34 cellular contexts compared by ENCODE assay signal in the genomic region with DNA sequence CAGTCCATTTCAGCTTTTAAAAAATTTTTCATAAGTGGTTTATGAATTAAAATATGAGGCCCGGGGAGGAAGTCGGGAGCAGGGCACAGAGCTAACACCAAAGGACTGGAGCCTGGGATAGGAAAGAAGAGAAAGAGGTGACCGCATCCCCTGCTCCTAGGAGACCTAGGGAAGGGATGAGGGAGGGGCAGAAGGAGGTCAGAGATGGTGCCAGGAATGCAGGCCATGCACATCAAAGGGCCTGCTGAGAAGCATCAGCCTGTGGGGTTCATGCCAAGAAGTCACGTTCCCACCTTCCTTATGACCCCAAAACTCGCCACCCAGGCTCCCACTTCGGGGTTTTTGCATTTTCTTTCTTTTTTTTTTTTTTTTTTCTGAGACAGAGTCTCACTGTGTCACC.
"Had no signal": no experiment of that assay in that cellular context is flagged by ENCODE, and none has a peak within 500 bp of the region (broad histone marks: within the 10 kb centered on the region; RNA-seq: fewer than 3 reads in every experiment).

No MANE protein-coding gene starts in this region.

- H3K4me3 Mint-ChIP-seq: activated CD4-positive, alpha-beta memory T cell treated with anti-CD3 and anti-CD28 coated beads for 36 hours; activated CD4-positive, alpha-beta T cell treated with anti-CD3 and anti-CD28 coated beads for 36 hours; activated CD4-positive, alpha-beta T cell treated with anti-CD3 and anti-CD28 coated beads, Interleukin-2, amount 10 ng/mL, durations not matched to agents 24 days and 14 days; activated CD8-positive, alpha-beta memory T cell treated with anti-CD3 and anti-CD28 coated beads, Interleukin-2, amount 10 ng/mL, durations not matched to agents 7 days and 5 days; activated CD8-positive, alpha-beta T cell treated with anti-CD3 and anti-CD28 coated beads, Interleukin-2, amount 10 ng/mL, durations not matched to agents 7 days and 5 days; activated naive CD4-positive, alpha-beta T cell treated with anti-CD3 and anti-CD28 coated beads for 36 hours; activated naive CD4-positive, alpha-beta T cell treated with anti-CD3 and anti-CD28 coated beads, Interleukin-2, amount 50 U/mL, for 24 hours; activated naive CD8-positive, alpha-beta T cell treated with anti-CD3 and anti-CD28 coated beads for 36 hours; activated naive CD8-positive, alpha-beta T cell treated with anti-CD3 and anti-CD28 coated beads, Interleukin-2, amount 50 U/mL, for 24 hours; activated T-helper 1 cell treated with anti-CD3 and anti-CD28 coated beads, Interleukin-12 subunit alpha, Interleukin-12 subunit beta, Interleukin-2, Interleukin-4 antibody, amounts not matched to agents 30 ng/mL and 10 ng/mL and 1 ng/mL, durations not matched to agents 14 hours and 24 hours and 36 hours; T-helper 17 cell; T-helper 2 cell treated with Interferon-gamma antibody and Interleukin-4, amounts not matched to agents 5 μg/mL and 100 μg/mL, for 36 hours had no signal

- H3K4me1 ChIP-seq: foreskin keratinocyte had no signal

- H3K4me3 ChIP-seq: adrenal gland, body of pancreas, gastrocnemius medialis had no signal

- H3K27ac ChIP-seq: adrenal gland, body of pancreas, foreskin keratinocyte, gastrocnemius medialis, WERI-Rb-1 had no signal

- FAIRE-seq: colon had no signal

- H3K9me3 ChIP-seq: adrenal gland, body of pancreas, gastrocnemius medialis had no signal

- H3K27ac Mint-ChIP-seq: activated CD4-positive, alpha-beta memory T cell treated with anti-CD3 and anti-CD28 coated beads for 36 hours; activated CD4-positive, alpha-beta T cell treated with anti-CD3 and anti-CD28 coated beads for 36 hours; activated CD4-positive, alpha-beta T cell treated with anti-CD3 and anti-CD28 coated beads, Interleukin-2, amount 10 ng/mL, durations not matched to agents 24 days and 14 days; activated CD8-positive, alpha-beta memory T cell treated with anti-CD3 and anti-CD28 coated beads, Interleukin-2, amount 10 ng/mL, durations not matched to agents 7 days and 5 days; activated CD8-positive, alpha-beta T cell treated with anti-CD3 and anti-CD28 coated beads, Interleukin-2, amount 10 ng/mL, durations not matched to agents 7 days and 5 days; activated naive CD4-positive, alpha-beta T cell treated with anti-CD3 and anti-CD28 coated beads for 36 hours; activated naive CD4-positive, alpha-beta T cell treated with anti-CD3 and anti-CD28 coated beads, Interleukin-2, amount 50 U/mL, for 24 hours; activated naive CD8-positive, alpha-beta T cell treated with anti-CD3 and anti-CD28 coated beads for 36 hours; activated naive CD8-positive, alpha-beta T cell treated with anti-CD3 and anti-CD28 coated beads, Interleukin-2, amount 50 U/mL, for 24 hours; activated T-helper 1 cell treated with anti-CD3 and anti-CD28 coated beads, Interleukin-12 subunit alpha, Interleukin-12 subunit beta, Interleukin-2, Interleukin-4 antibody, amounts not matched to agents 30 ng/mL and 10 ng/mL and 1 ng/mL, durations not matched to agents 14 hours and 24 hours and 36 hours; activated T-helper 2 cell treated with anti-CD3 and anti-CD28 coated beads, Interferon-gamma antibody, Interleukin-2, Interleukin-4, amounts not matched to agents 10 μg/mL and 5 μg/mL and 100 μg/mL, durations not matched to agents 14 hours and 24 hours and 36 hours; T-helper 17 cell; T-helper 2 cell treated with Interferon-gamma antibody and Interleukin-4, amounts not matched to agents 5 μg/mL and 100 μg/mL, for 36 hours had no signal

- H3K4me1 Mint-ChIP-seq: activated CD4-positive, alpha-beta T cell treated with anti-CD3 and anti-CD28 coated beads for 36 hours; activated CD8-positive, alpha-beta memory T cell treated with anti-CD3 and anti-CD28 coated beads, Interleukin-2, amount 10 ng/mL, durations not matched to agents 7 days and 5 days; activated naive CD4-positive, alpha-beta T cell treated with anti-CD3 and anti-CD28 coated beads, Interleukin-2, amount 50 U/mL, for 24 hours; activated naive CD8-positive, alpha-beta T cell treated with anti-CD3 and anti-CD28 coated beads for 36 hours; activated naive CD8-positive, alpha-beta T cell treated with anti-CD3 and anti-CD28 coated beads, Interleukin-2, amount 50 U/mL, for 24 hours; T-helper 17 cell had no signal

- DNase-seq: activated CD4-positive, alpha-beta memory T cell treated with anti-CD3 and anti-CD28 coated beads for 36 hours; activated CD4-positive, alpha-beta T cell treated with anti-CD3 and anti-CD28 coated beads for 36 hours; activated CD4-positive, alpha-beta T cell treated with anti-CD3 and anti-CD28 coated beads, Interleukin-2, amount 10 ng/mL, durations not matched to agents 24 days and 14 days; activated CD4-positive, CD25-positive, alpha-beta regulatory T cell; activated CD4-positive, CD25-positive, alpha-beta regulatory T cell treated with anti-CD3 and anti-CD28 coated beads, Interleukin-2, amount 50 U/mL, for 72 hours; activated CD8-positive, alpha-beta memory T cell treated with anti-CD3 and anti-CD28 coated beads, Interleukin-2, amount 10 ng/mL, durations not matched to agents 7 days and 5 days; activated CD8-positive, alpha-beta memory T cell treated with anti-CD3 and anti-CD28 coated beads, Interleukin-2, amount 50 U/mL, for 4 hours; activated CD8-positive, alpha-beta T cell treated with anti-CD3 and anti-CD28 coated beads, Interleukin-2, amount 10 ng/mL, durations not matched to agents 7 days and 5 days; activated effector memory CD4-positive, alpha-beta T cell treated with anti-CD3 and anti-CD28 coated beads, Interleukin-2, amount 50 U/mL, for 16 hours; activated naive CD4-positive, alpha-beta T cell treated with anti-CD3 and anti-CD28 coated beads for 36 hours; activated naive CD8-positive, alpha-beta T cell treated with anti-CD3 and anti-CD28 coated beads for 36 hours; activated naive CD8-positive, alpha-beta T cell treated with anti-CD3 and anti-CD28 coated beads, Interleukin-2, amount 50 U/mL, for 24 hours; activated T-cell treated with anti-CD3 and anti-CD28 coated beads, Interleukin-2, amount 50 U/mL, for 1 hour; activated T-cell treated with anti-CD3 and anti-CD28 coated beads, Interleukin-2, amount 50 U/mL, for 48 hours; adrenal gland; amygdala; aorta; body of pancreas; caudate nucleus; cortex of kidney; dermis blood vessel endothelial cell; effector CD4-positive, alpha-beta T cell; foreskin keratinocyte; gastrocnemius medialis; head of caudate nucleus; T-helper 1 cell; T-helper 17 cell; T1000; WERI-Rb-1 had no signal

- H3K27me3 Mint-ChIP-seq: activated CD4-positive, alpha-beta T cell treated with anti-CD3 and anti-CD28 coated beads for 36 hours had no signal

- H3K27me3 ChIP-seq: adrenal gland, body of pancreas, foreskin keratinocyte, gastrocnemius medialis had no signal

- H3K9me3 Mint-ChIP-seq: activated CD4-positive, alpha-beta memory T cell treated with anti-CD3 and anti-CD28 coated beads for 36 hours; activated CD4-positive, alpha-beta T cell treated with anti-CD3 and anti-CD28 coated beads, Interleukin-2, amount 10 ng/mL, durations not matched to agents 24 days and 14 days; activated naive CD4-positive, alpha-beta T cell treated with anti-CD3 and anti-CD28 coated beads for 36 hours; activated naive CD4-positive, alpha-beta T cell treated with anti-CD3 and anti-CD28 coated beads, Interleukin-2, amount 50 U/mL, for 24 hours; activated naive CD8-positive, alpha-beta T cell treated with anti-CD3 and anti-CD28 coated beads for 36 hours; activated naive CD8-positive, alpha-beta T cell treated with anti-CD3 and anti-CD28 coated beads, Interleukin-2, amount 50 U/mL, for 24 hours; activated T-helper 1 cell treated with anti-CD3 and anti-CD28 coated beads, Interleukin-12 subunit alpha, Interleukin-12 subunit beta, Interleukin-2, Interleukin-4 antibody, amounts not matched to agents 30 ng/mL and 10 ng/mL and 1 ng/mL, durations not matched to agents 14 hours and 24 hours and 36 hours; activated T-helper 2 cell treated with anti-CD3 and anti-CD28 coated beads, Interferon-gamma antibody, Interleukin-2, Interleukin-4, amounts not matched to agents 10 μg/mL and 5 μg/mL and 100 μg/mL, durations not matched to agents 14 hours and 24 hours and 36 hours; T-helper 2 cell treated with Interferon-gamma antibody and Interleukin-4, amounts not matched to agents 5 μg/mL and 100 μg/mL, for 36 hours had no signal

- H3K36me3 ChIP-seq: adrenal gland, gastrocnemius medialis, WERI-Rb-1 had no signal

- H3K36me3 Mint-ChIP-seq: activated CD4-positive, alpha-beta memory T cell treated with anti-CD3 and anti-CD28 coated beads for 36 hours; activated CD8-positive, alpha-beta memory T cell treated with anti-CD3 and anti-CD28 coated beads, Interleukin-2, amount 10 ng/mL, durations not matched to agents 7 days and 5 days; activated naive CD4-positive, alpha-beta T cell treated with anti-CD3 and anti-CD28 coated beads, Interleukin-2, amount 50 U/mL, for 24 hours; activated naive CD8-positive, alpha-beta T cell treated with anti-CD3 and anti-CD28 coated beads for 36 hours had no signal
